In the genomic region with DNA sequence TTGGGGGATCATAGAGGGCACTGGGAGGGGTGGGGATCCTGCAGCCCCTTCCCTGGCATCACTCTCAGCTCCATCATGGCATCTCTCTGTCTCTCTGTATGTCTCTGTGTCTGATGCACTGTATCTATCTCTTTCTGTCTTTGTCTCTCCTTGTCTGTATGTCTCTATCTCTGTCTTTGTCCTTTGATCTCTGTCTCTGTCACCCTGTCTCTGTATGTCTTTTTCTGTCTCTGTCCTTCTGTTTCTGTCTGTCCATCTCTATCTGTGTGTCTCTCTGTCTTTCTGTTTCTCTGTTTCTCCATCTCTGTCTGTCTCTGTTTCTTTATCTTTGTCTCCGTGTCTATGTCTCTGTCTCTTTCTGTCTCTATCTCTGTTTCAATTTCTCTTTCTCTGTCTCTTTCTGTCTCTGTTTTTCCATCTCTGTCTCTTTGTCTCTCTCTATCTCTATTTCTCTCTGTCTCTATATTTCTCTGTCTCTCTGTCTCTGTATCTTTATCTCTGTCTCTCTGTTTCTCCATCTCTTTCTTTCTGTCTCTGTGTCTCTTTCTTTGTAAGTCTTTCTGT, we compare ENCODE assay signal across 2 cellular contexts.
TF ChIP-seq lines count a peak whose summit lies in the region.

No MANE protein-coding gene starts in this region.

TF ChIP-seq in HEK293, 187 proteins besides CTCF, POLR2A, EP300 and RAD21 (continued from another document):
- 0 out of 2 replicates have a peak, but pooled peaks have one; percentile 33 for TF ChIP-seq ZNF202 (tag by site-specific recombination; IDR thresholded peaks at IDR 0.05; ENCODE audit: borderline replicate concordance)

TF ChIP-seq in K562, 482 proteins besides CTCF, POLR2A, EP300 and RAD21 (continued from another document):
- peak; percentile 53; the same call in 1 of the 2 replicates for TF ChIP-seq LARP7 (IDR thresholded peaks at IDR 0.05)
- no peak for TF ChIP-seq DACH1 (IDR thresholded peaks at IDR 0.05; ENCODE audit: partially characterized antibody)
- 0 out of 2 replicates have a peak, but pooled peaks have one; percentile 62 for TF ChIP-seq THRAP3 (IDR thresholded peaks at IDR 0.05; ENCODE audit: borderline replicate concordance)
- peak; percentile 48; the same call in 1 of the 2 replicates for TF ChIP-seq NCOA6 (IDR thresholded peaks at IDR 0.05)
- 0 out of 4 replicates have a peak, but pooled peaks of 1 of the 2 experiments have one; percentile 29 for TF ChIP-seq HDAC1 (IDR thresholded peaks at IDR 0.05)
- peak; percentile 58 for TF ChIP-seq NCOA4 (IDR thresholded peaks at IDR 0.05; ENCODE audit: partially characterized antibody)
- no peak for TF ChIP-seq HSF4 (CRISPR knock-in tag; IDR thresholded peaks at IDR 0.05; ENCODE audit: borderline replicate concordance)
- TF ChIP-seq KDM1A (IDR thresholded peaks at IDR 0.05): peak; percentile 18 to 42; a peak in 2 of 4 replicates
- TF ChIP-seq OTX1 (CRISPR knock-in tag; IDR thresholded peaks at IDR 0.05): 0 out of 2 replicates have a peak, but pooled peaks have one; percentile 23
- TF ChIP-seq ZNF512 (tag; IDR thresholded peaks at IDR 0.05): peak; percentile 30; the same call in 1 of the 2 replicates
- 0 out of 2 replicates have a peak, but pooled peaks have one; percentile 13 for TF ChIP-seq ZNF407 (IDR thresholded peaks at IDR 0.05; ENCODE audit: low read depth)
- no peak for TF ChIP-seq ZNF324 (CRISPR knock-in tag; IDR thresholded peaks at IDR 0.05)
- TF ChIP-seq DPF2 (IDR thresholded peaks at IDR 0.05): 0 out of 2 replicates have a peak, but pooled peaks have one; percentile 10
- TF ChIP-seq LEF1 (IDR thresholded peaks at IDR 0.05): peak; percentile 31; the same call in 1 of the 2 replicates
- TF ChIP-seq, protein P1, sequence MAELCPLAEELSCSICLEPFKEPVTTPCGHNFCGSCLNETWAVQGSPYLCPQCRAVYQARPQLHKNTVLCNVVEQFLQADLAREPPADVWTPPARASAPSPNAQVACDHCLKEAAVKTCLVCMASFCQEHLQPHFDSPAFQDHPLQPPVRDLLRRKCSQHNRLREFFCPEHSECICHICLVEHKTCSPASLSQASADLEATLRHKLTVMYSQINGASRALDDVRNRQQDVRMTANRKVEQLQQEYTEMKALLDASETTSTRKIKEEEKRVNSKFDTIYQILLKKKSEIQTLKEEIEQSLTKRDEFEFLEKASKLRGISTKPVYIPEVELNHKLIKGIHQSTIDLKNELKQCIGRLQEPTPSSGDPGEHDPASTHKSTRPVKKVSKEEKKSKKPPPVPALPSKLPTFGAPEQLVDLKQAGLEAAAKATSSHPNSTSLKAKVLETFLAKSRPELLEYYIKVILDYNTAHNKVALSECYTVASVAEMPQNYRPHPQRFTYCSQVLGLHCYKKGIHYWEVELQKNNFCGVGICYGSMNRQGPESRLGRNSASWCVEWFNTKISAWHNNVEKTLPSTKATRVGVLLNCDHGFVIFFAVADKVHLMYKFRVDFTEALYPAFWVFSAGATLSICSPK (IDR thresholded peaks at IDR 0.05; ENCODE audit: borderline replicate concordance): peak; percentile 80; the same call in 1 of the 2 replicates
- no peak for TF ChIP-seq ADNP (tag; IDR thresholded peaks at IDR 0.05)
- peak; percentile 54 for TF ChIP-seq BCOR (IDR thresholded peaks at IDR 0.05)
- 0 out of 2 replicates have a peak, but pooled peaks have one; percentile 27 for TF ChIP-seq MYBL2 (IDR thresholded peaks at IDR 0.05; ENCODE audit: low read depth)
- TF ChIP-seq MYBL2 (CRISPR knock-in tag; IDR thresholded peaks at IDR 0.05; ENCODE audit: borderline replicate concordance): no peak
- TF ChIP-seq ZBTB26 (CRISPR knock-in tag; IDR thresholded peaks at IDR 0.05): peak; percentile 70
- TF ChIP-seq, protein P2, sequence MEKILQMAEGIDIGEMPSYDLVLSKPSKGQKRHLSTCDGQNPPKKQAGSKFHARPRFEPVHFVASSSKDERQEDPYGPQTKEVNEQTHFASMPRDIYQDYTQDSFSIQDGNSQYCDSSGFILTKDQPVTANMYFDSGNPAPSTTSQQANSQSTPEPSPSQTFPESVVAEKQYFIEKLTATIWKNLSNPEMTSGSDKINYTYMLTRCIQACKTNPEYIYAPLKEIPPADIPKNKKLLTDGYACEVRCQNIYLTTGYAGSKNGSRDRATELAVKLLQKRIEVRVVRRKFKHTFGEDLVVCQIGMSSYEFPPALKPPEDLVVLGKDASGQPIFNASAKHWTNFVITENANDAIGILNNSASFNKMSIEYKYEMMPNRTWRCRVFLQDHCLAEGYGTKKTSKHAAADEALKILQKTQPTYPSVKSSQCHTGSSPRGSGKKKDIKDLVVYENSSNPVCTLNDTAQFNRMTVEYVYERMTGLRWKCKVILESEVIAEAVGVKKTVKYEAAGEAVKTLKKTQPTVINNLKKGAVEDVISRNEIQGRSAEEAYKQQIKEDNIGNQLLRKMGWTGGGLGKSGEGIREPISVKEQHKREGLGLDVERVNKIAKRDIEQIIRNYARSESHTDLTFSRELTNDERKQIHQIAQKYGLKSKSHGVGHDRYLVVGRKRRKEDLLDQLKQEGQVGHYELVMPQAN (IDR thresholded peaks at IDR 0.05; ENCODE audit: borderline replicate concordance): peak; percentile 49; the same call in 1 of the 2 replicates
- peak in 1 of 2 experiments; percentile 62; a peak in 1 of 4 replicates for TF ChIP-seq MLLT1 (IDR thresholded peaks at IDR 0.05)
- TF ChIP-seq, protein P3, sequence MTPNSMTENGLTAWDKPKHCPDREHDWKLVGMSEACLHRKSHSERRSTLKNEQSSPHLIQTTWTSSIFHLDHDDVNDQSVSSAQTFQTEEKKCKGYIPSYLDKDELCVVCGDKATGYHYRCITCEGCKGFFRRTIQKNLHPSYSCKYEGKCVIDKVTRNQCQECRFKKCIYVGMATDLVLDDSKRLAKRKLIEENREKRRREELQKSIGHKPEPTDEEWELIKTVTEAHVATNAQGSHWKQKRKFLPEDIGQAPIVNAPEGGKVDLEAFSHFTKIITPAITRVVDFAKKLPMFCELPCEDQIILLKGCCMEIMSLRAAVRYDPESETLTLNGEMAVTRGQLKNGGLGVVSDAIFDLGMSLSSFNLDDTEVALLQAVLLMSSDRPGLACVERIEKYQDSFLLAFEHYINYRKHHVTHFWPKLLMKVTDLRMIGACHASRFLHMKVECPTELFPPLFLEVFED (CRISPR knock-in tag; conservative IDR thresholded peaks at IDR 0.05): peak; percentile 77
- no peak for TF ChIP-seq PTBP1 (IDR thresholded peaks at IDR 0.05; ENCODE audit: low read depth, low read length)
- TF ChIP-seq SMARCA5 (IDR thresholded peaks at IDR 0.05): 0 out of 2 replicates have a peak, but pooled peaks have one; percentile 29
